In genomic region chr1:52343982-52344381, GRCh38 we compare ENCODE assay signal across 36 cellular contexts.
"Had no signal": no experiment of that assay in that cellular context is flagged by ENCODE, and none has a peak within 500 bp of the region (broad histone marks: within the 10 kb centered on the region; RNA-seq: fewer than 3 reads in every experiment).

No MANE protein-coding gene starts in this region.

- H3K4me3 Mint-ChIP-seq: activated B cell treated with CpG ODN at 0.5 μM for 24 hours; activated CD4-positive, alpha-beta memory T cell treated with anti-CD3 and anti-CD28 coated beads for 36 hours; activated CD4-positive, alpha-beta T cell treated with anti-CD3 and anti-CD28 coated beads, Interleukin-2, amount 10 ng/mL, durations not matched to agents 24 days and 14 days; activated CD8-positive, alpha-beta T cell treated with anti-CD3 and anti-CD28 coated beads for 36 hours; activated naive CD4-positive, alpha-beta T cell treated with anti-CD3 and anti-CD28 coated beads for 36 hours; activated naive CD4-positive, alpha-beta T cell treated with anti-CD3 and anti-CD28 coated beads, Interleukin-2, amount 50 U/mL, for 24 hours; activated naive CD8-positive, alpha-beta T cell; activated naive CD8-positive, alpha-beta T cell treated with anti-CD3 and anti-CD28 coated beads, Interleukin-2, amount 10 ng/mL, durations not matched to agents 7 days and 5 days; activated naive CD8-positive, alpha-beta T cell treated with anti-CD3 and anti-CD28 coated beads, Interleukin-2, amount 50 U/mL, for 24 hours; activated T-helper 1 cell treated with anti-CD3 and anti-CD28 coated beads, Interleukin-12 subunit alpha, Interleukin-12 subunit beta, Interleukin-2, Interleukin-4 antibody, amounts not matched to agents 30 ng/mL and 10 ng/mL and 1 ng/mL, durations not matched to agents 14 hours and 24 hours and 36 hours; activated T-helper 17 cell treated with anti-CD3 and anti-CD28 coated beads, Interleukin-2, amount 50 U/mL, for 72 hours; brain; central memory CD8-positive, alpha-beta T cell; T-helper 1 cell treated with Interleukin-12 subunit alpha and Interleukin-12 subunit beta and Interleukin-4 antibody, amounts not matched to agents 30 μg/mL and 1 μg/mL, for 36 hours; T-helper 2 cell treated with Interferon-gamma antibody and Interleukin-4, amounts not matched to agents 5 μg/mL and 100 μg/mL, for 36 hours had no signal

- H3K27ac ChIP-seq: ascending aorta, cardiac muscle cell, VCaP had no signal

- H3K36me3 Mint-ChIP-seq: activated CD4-positive, alpha-beta memory T cell treated with anti-CD3 and anti-CD28 coated beads for 36 hours; activated naive CD8-positive, alpha-beta T cell; activated naive CD8-positive, alpha-beta T cell treated with anti-CD3 and anti-CD28 coated beads, Interleukin-2, amount 10 ng/mL, durations not matched to agents 7 days and 5 days had no signal

- H3K27me3 ChIP-seq: ascending aorta, cardiac muscle cell had no signal

- DNase-seq: activated B cell treated with CpG ODN at 0.5 μM for 24 hours; activated CD4-positive, alpha-beta memory T cell treated with anti-CD3 and anti-CD28 coated beads for 36 hours; activated CD4-positive, alpha-beta T cell treated with anti-CD3 and anti-CD28 coated beads for 4 hours; activated CD4-positive, alpha-beta T cell treated with anti-CD3 and anti-CD28 coated beads, Interleukin-2, amount 10 ng/mL, durations not matched to agents 24 days and 14 days; activated CD4-positive, alpha-beta T cell treated with anti-CD3 and anti-CD28 coated beads, Interleukin-2, amount 50 U/mL, for 1 hour; activated CD4-positive, alpha-beta T cell treated with anti-CD3 and anti-CD28 coated beads, Interleukin-2, amount 50 U/mL, for 4 hours; activated CD4-positive, CD25-positive, alpha-beta regulatory T cell treated with anti-CD3 and anti-CD28 coated beads, Interleukin-2, amount 50 U/mL, for 72 hours; activated CD8-positive, alpha-beta memory T cell treated with anti-CD3 and anti-CD28 coated beads, Interleukin-2, amount 50 U/mL, for 4 hours; activated CD8-positive, alpha-beta T cell treated with anti-CD3 and anti-CD28 coated beads for 36 hours; activated effector memory CD4-positive, alpha-beta T cell treated with anti-CD3 and anti-CD28 coated beads, Interleukin-2, amount 50 U/mL, for 16 hours; activated gamma-delta T cell treated with Interleukin-2 at 50 U/mL for 16 hours; activated naive CD4-positive, alpha-beta T cell; activated naive CD4-positive, alpha-beta T cell treated with anti-CD3 and anti-CD28 coated beads for 36 hours; activated naive CD8-positive, alpha-beta T cell treated with anti-CD3 and anti-CD28 coated beads, Interleukin-2, amount 10 ng/mL, durations not matched to agents 7 days and 5 days; activated naive CD8-positive, alpha-beta T cell treated with anti-CD3 and anti-CD28 coated beads, Interleukin-2, amount 50 U/mL, for 24 hours; activated T-cell treated with anti-CD3 and anti-CD28 coated beads for 4 hours; activated T-cell treated with anti-CD3 and anti-CD28 coated beads, Interleukin-2, amount 50 U/mL, for 1 hour; activated T-cell treated with anti-CD3 and anti-CD28 coated beads, Interleukin-2, amount 50 U/mL, for 48 hours; amygdala; anterior cingulate cortex; caudate nucleus; SW 1271; T-helper 1 cell; T-helper 2 cell; T-helper 9 cell had no signal

- H3K4me1 ChIP-seq: ascending aorta had no signal

- H3K4me1 Mint-ChIP-seq: activated B cell treated with CpG ODN at 0.5 μM for 24 hours; activated CD4-positive, alpha-beta T cell treated with anti-CD3 and anti-CD28 coated beads, Interleukin-2, amount 10 ng/mL, durations not matched to agents 24 days and 14 days; activated naive CD8-positive, alpha-beta T cell treated with anti-CD3 and anti-CD28 coated beads, Interleukin-2, amount 50 U/mL, for 24 hours; activated T-helper 17 cell treated with anti-CD3 and anti-CD28 coated beads, Interleukin-2, amount 50 U/mL, for 72 hours had no signal

- H3K27me3 Mint-ChIP-seq: activated CD4-positive, alpha-beta memory T cell treated with anti-CD3 and anti-CD28 coated beads for 36 hours; activated CD4-positive, alpha-beta T cell treated with anti-CD3 and anti-CD28 coated beads, Interleukin-2, amount 10 ng/mL, durations not matched to agents 24 days and 14 days; activated CD8-positive, alpha-beta T cell treated with anti-CD3 and anti-CD28 coated beads for 36 hours; activated naive CD4-positive, alpha-beta T cell treated with anti-CD3 and anti-CD28 coated beads, Interleukin-2, amount 50 U/mL, for 24 hours; activated naive CD8-positive, alpha-beta T cell; activated naive CD8-positive, alpha-beta T cell treated with anti-CD3 and anti-CD28 coated beads, Interleukin-2, amount 10 ng/mL, durations not matched to agents 7 days and 5 days; activated naive CD8-positive, alpha-beta T cell treated with anti-CD3 and anti-CD28 coated beads, Interleukin-2, amount 50 U/mL, for 24 hours; activated T-helper 17 cell treated with anti-CD3 and anti-CD28 coated beads, Interleukin-2, amount 50 U/mL, for 72 hours; brain; central memory CD8-positive, alpha-beta T cell had no signal

- H3K9me3 ChIP-seq: ascending aorta had no signal

- H3K9me3 Mint-ChIP-seq: activated B cell treated with CpG ODN at 0.5 μM for 24 hours; activated CD4-positive, alpha-beta memory T cell treated with anti-CD3 and anti-CD28 coated beads for 36 hours; activated CD4-positive, alpha-beta T cell treated with anti-CD3 and anti-CD28 coated beads, Interleukin-2, amount 10 ng/mL, durations not matched to agents 24 days and 14 days; activated CD8-positive, alpha-beta T cell treated with anti-CD3 and anti-CD28 coated beads for 36 hours; activated naive CD4-positive, alpha-beta T cell treated with anti-CD3 and anti-CD28 coated beads for 36 hours; activated naive CD4-positive, alpha-beta T cell treated with anti-CD3 and anti-CD28 coated beads, Interleukin-2, amount 50 U/mL, for 24 hours; activated naive CD8-positive, alpha-beta T cell treated with anti-CD3 and anti-CD28 coated beads, Interleukin-2, amount 10 ng/mL, durations not matched to agents 7 days and 5 days; activated naive CD8-positive, alpha-beta T cell treated with anti-CD3 and anti-CD28 coated beads, Interleukin-2, amount 50 U/mL, for 24 hours; activated T-helper 1 cell treated with anti-CD3 and anti-CD28 coated beads, Interleukin-12 subunit alpha, Interleukin-12 subunit beta, Interleukin-2, Interleukin-4 antibody, amounts not matched to agents 30 ng/mL and 10 ng/mL and 1 ng/mL, durations not matched to agents 14 hours and 24 hours and 36 hours; activated T-helper 17 cell treated with anti-CD3 and anti-CD28 coated beads, Interleukin-2, amount 50 U/mL, for 72 hours; brain; central memory CD8-positive, alpha-beta T cell; T-helper 1 cell treated with Interleukin-12 subunit alpha and Interleukin-12 subunit beta and Interleukin-4 antibody, amounts not matched to agents 30 μg/mL and 1 μg/mL, for 36 hours; T-helper 2 cell treated with Interferon-gamma antibody and Interleukin-4, amounts not matched to agents 5 μg/mL and 100 μg/mL, for 36 hours had no signal

- H3K27ac Mint-ChIP-seq: activated B cell treated with CpG ODN at 0.5 μM for 24 hours; activated CD4-positive, alpha-beta memory T cell treated with anti-CD3 and anti-CD28 coated beads for 36 hours; activated CD4-positive, alpha-beta T cell treated with anti-CD3 and anti-CD28 coated beads, Interleukin-2, amount 10 ng/mL, durations not matched to agents 24 days and 14 days; activated CD8-positive, alpha-beta T cell treated with anti-CD3 and anti-CD28 coated beads for 36 hours; activated naive CD4-positive, alpha-beta T cell treated with anti-CD3 and anti-CD28 coated beads for 36 hours; activated naive CD4-positive, alpha-beta T cell treated with anti-CD3 and anti-CD28 coated beads, Interleukin-2, amount 50 U/mL, for 24 hours; activated naive CD8-positive, alpha-beta T cell; activated naive CD8-positive, alpha-beta T cell treated with anti-CD3 and anti-CD28 coated beads, Interleukin-2, amount 10 ng/mL, durations not matched to agents 7 days and 5 days; activated naive CD8-positive, alpha-beta T cell treated with anti-CD3 and anti-CD28 coated beads, Interleukin-2, amount 50 U/mL, for 24 hours; activated T-helper 1 cell treated with anti-CD3 and anti-CD28 coated beads, Interleukin-12 subunit alpha, Interleukin-12 subunit beta, Interleukin-2, Interleukin-4 antibody, amounts not matched to agents 30 ng/mL and 10 ng/mL and 1 ng/mL, durations not matched to agents 14 hours and 24 hours and 36 hours; activated T-helper 17 cell treated with anti-CD3 and anti-CD28 coated beads, Interleukin-2, amount 50 U/mL, for 72 hours; T-helper 1 cell treated with Interleukin-12 subunit alpha and Interleukin-12 subunit beta and Interleukin-4 antibody, amounts not matched to agents 30 μg/mL and 1 μg/mL, for 36 hours; T-helper 2 cell treated with Interferon-gamma antibody and Interleukin-4, amounts not matched to agents 5 μg/mL and 100 μg/mL, for 36 hours had no signal

- H3K4me3 ChIP-seq: ascending aorta, cardiac muscle cell had no signal

- ATAC-seq: activated CD8-positive, alpha-beta T cell treated with anti-CD3 and anti-CD28 coated beads for 36 hours; activated naive CD8-positive, alpha-beta T cell treated with anti-CD3 and anti-CD28 coated beads, Interleukin-2, amount 50 U/mL, for 24 hours; activated T-helper 17 cell treated with anti-CD3 and anti-CD28 coated beads, Interleukin-2, amount 50 U/mL, for 72 hours had no signal
